Comparison of ENCODE assay signal across 1 cellular context in the genomic region with DNA sequence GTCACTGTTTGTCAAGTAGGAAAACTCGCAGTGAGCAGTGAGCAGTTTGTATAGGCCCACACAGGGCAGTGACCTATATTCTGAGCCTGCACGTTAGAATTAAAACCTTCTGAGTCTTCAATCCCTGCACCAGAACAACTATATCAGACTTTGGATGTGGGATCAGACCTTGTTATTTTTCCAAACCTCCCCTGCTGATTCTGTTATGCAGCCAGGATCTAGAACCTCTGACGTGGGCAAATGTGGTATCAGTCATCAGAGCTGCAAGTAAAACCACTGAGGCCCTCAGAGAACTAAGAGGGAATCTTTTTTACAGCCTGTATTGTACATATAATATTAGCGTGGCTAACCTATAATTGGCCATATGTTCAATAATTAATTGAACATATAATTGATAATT.
TF ChIP-seq lines count a peak whose summit lies in the region.

No MANE protein-coding gene starts in this region.

TF ChIP-seq in HepG2, 621 proteins besides CTCF, POLR2A, EP300 and RAD21:
- TF ChIP-seq PCBP2 (optimal IDR thresholded peaks at IDR 0.05; ENCODE audit: low read depth, low read length, poor library complexity, severe bottlenecking) (no peak), ZNF292 (CRISPR knock-in tag; IDR thresholded peaks at IDR 0.05; ENCODE audit: borderline replicate concordance, low read depth) (no peak), KLF16 (CRISPR knock-in tag; IDR thresholded peaks at IDR 0.05) (no peak), CAMTA2 (CRISPR knock-in tag; IDR thresholded peaks at IDR 0.05; ENCODE audit: borderline replicate concordance) (no peak), CREB1 (IDR thresholded peaks at IDR 0.05) (peak; percentile 40; the same call in 1 of the 2 replicates), CREB1 (CRISPR knock-in tag; IDR thresholded peaks at IDR 0.05) (no peak)
